In the genomic region with DNA sequence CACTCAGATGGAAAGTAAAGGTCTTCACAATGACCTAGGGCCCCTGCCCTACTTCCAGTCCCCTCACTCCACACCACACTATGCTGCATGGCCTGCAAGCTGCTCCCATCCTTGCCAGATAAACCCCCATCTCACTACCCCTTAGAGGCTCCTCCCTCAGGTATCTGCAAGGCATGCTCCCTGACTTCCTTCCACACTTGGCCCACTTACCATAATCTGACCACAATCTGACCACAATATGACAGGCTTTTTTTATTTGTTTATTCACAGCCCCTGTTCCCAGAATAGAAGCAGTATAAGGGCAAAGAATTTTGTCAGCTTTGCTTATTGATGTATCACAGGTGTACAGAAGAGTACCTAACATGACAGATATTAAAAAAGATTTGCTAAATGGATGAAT, we compare ENCODE assay signal across 8 cellular contexts.
DNase-seq lines count a peak whose midpoint lies in the region; ATAC-seq and TF ChIP-seq lines count a peak whose summit lies in the region.

No MANE protein-coding gene starts in this region.

- peaks cover 98% of the 10 kb centered on the region for H3K4me1 ChIP-seq in left ventricle myocardium inferior

- no peak for TF ChIP-seq CTCF in left ventricle myocardium inferior (IDR thresholded peaks at IDR 0.05; ENCODE audit: borderline replicate concordance)

- peak overlapping the region; percentile 88 for H3K27ac ChIP-seq in left ventricle myocardium inferior (replicated peaks)

- H3K27me3 ChIP-seq in left ventricle myocardium inferior (ENCODE audit: low read depth): no peaks in the 10 kb centered on the region

- no peak overlapping the region for H3K4me3 ChIP-seq in left ventricle myocardium inferior

- DNase-seq in UCSD-AML1 (lab: John Stamatoyannopoulos, UW; ENCODE audit: unreplicated experiment) (peak; percentile 10), left ventricle myocardium inferior (no peak), RKO (ENCODE audit: low spot score) (no peak), COLO668 (lab: John Stamatoyannopoulos, UW; ENCODE audit: unreplicated experiment) (no peak), DMS53 treated with DMSO at 0.1 percent for 48 hours (lab: John Stamatoyannopoulos, UW; ENCODE audit: unreplicated experiment) (no peak)

- intact Hi-C loops in left ventricle myocardium inferior (cut with micrococcal nuclease): no loop called here

- ATAC-seq in GM18498 (IDR thresholded peaks at IDR 0.05; ENCODE audit: unreplicated experiment) (peak; percentile 19), HG03354 (IDR thresholded peaks at IDR 0.05; ENCODE audit: poor library complexity, severe bottlenecking, unreplicated experiment) (peak; percentile 12), GM18873 (IDR thresholded peaks at IDR 0.05; ENCODE audit: low FRiP score, unreplicated experiment) (no peak)

- H3K36me3 ChIP-seq in left ventricle myocardium inferior: no peaks in the 10 kb centered on the region

- no peaks in the 10 kb centered on the region for H3K9me3 ChIP-seq in left ventricle myocardium inferior (replicated peaks)
